Comparison of ENCODE assay signal across 2 cellular contexts in the genomic region with DNA sequence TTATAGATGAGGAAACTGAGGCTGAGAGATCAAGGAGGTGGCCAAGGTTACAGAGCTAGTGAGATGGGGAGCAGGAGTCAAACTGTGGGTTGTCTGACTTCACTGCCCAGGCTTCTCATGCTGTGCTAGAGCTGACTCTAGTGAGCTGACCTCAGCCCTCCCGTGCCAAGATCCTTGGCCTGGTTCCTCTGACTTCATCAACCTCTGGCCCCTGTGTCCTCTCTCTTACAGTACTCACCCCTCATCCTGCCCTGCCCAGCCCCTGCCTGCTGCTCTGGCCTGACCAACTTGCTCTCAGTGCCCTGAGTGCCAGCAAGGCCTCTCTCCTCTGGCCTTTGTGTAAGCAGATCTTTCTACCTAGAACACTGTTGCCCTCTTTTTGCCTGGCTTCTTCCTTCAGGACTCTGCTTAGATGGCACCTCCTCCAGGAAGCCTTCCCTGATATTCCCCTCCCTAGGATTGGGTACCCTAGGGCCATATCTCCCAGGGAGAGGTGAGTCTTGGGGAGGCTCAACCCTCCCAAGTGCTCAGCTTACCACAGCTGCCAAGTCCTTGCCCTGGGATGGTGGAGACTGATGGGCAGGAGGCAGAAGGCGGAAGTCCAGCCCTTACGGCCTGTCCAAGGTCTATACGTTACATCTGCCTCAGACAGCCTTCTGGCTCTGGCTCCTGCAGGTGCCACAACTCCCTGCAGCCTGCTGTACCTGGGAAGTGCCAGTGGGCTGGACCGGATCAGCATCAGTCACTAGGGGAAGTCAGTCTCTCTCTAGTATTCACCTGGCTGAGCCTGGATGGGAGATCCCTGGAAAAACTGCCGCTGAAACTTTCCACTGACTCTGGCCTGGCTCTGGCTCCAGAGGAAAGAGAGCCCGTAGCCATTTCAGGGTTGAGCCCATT.
TF ChIP-seq lines count a peak whose summit lies in the region.

No MANE protein-coding gene starts in this region.

TF ChIP-seq in IMR-90, 13 proteins besides CTCF, POLR2A, EP300 and RAD21:
- TF ChIP-seq RCOR1 (IDR thresholded peaks at IDR 0.05; ENCODE audit: insufficient replicate concordance, low read length): no peak
- no peak for TF ChIP-seq RFX5 (IDR thresholded peaks at IDR 0.05; ENCODE audit: low read depth, low read length)
- TF ChIP-seq CEBPB (IDR thresholded peaks at IDR 0.05; ENCODE audit: low read depth, low read length): no peak
- TF ChIP-seq MXI1 (IDR thresholded peaks at IDR 0.05; ENCODE audit: borderline replicate concordance, low read depth, low read length): no peak

TF ChIP-seq in WTC11, 78 proteins besides CTCF, POLR2A, EP300 and RAD21:
- TF ChIP-seq FOXJ3 (CRISPR knock-in tag; IDR thresholded peaks at IDR 0.05; ENCODE audit: borderline replicate concordance) (no peak), NFE2L1 (CRISPR knock-in tag; IDR thresholded peaks at IDR 0.05) (no peak), SP1 (CRISPR knock-in tag; conservative IDR thresholded peaks at IDR 0.05) (no peak), SMAD4 (CRISPR knock-in tag; IDR thresholded peaks at IDR 0.05) (no peak), ZNF317 (CRISPR knock-in tag; IDR thresholded peaks at IDR 0.05; ENCODE audit: borderline replicate concordance, low read depth) (no peak), NFYB (CRISPR knock-in tag; conservative IDR thresholded peaks at IDR 0.05; ENCODE audit: low read depth) (no peak), ATF1 (CRISPR knock-in tag; IDR thresholded peaks at IDR 0.05) (no peak), IRF2 (CRISPR knock-in tag; IDR thresholded peaks at IDR 0.05; ENCODE audit: borderline replicate concordance, low read depth) (no peak)
- TF ChIP-seq, protein P1, sequence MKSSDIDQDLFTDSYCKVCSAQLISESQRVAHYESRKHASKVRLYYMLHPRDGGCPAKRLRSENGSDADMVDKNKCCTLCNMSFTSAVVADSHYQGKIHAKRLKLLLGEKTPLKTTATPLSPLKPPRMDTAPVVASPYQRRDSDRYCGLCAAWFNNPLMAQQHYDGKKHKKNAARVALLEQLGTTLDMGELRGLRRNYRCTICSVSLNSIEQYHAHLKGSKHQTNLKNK (CRISPR knock-in tag; IDR thresholded peaks at IDR 0.05): no peak
- TF ChIP-seq, protein P2, sequence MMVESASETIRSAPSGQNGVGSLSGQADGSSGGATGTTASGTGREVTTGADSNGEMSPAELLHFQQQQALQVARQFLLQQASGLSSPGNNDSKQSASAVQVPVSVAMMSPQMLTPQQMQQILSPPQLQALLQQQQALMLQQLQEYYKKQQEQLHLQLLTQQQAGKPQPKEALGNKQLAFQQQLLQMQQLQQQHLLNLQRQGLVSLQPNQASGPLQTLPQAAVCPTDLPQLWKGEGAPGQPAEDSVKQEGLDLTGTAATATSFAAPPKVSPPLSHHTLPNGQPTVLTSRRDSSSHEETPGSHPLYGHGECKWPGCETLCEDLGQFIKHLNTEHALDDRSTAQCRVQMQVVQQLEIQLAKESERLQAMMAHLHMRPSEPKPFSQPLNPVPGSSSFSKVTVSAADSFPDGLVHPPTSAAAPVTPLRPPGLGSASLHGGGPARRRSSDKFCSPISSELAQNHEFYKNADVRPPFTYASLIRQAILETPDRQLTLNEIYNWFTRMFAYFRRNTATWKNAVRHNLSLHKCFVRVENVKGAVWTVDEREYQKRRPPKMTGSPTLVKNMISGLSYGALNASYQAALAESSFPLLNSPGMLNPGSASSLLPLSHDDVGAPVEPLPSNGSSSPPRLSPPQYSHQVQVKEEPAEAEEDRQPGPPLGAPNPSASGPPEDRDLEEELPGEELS (CRISPR knock-in tag; IDR thresholded peaks at IDR 0.05): no peak
- TF ChIP-seq, protein P3, sequence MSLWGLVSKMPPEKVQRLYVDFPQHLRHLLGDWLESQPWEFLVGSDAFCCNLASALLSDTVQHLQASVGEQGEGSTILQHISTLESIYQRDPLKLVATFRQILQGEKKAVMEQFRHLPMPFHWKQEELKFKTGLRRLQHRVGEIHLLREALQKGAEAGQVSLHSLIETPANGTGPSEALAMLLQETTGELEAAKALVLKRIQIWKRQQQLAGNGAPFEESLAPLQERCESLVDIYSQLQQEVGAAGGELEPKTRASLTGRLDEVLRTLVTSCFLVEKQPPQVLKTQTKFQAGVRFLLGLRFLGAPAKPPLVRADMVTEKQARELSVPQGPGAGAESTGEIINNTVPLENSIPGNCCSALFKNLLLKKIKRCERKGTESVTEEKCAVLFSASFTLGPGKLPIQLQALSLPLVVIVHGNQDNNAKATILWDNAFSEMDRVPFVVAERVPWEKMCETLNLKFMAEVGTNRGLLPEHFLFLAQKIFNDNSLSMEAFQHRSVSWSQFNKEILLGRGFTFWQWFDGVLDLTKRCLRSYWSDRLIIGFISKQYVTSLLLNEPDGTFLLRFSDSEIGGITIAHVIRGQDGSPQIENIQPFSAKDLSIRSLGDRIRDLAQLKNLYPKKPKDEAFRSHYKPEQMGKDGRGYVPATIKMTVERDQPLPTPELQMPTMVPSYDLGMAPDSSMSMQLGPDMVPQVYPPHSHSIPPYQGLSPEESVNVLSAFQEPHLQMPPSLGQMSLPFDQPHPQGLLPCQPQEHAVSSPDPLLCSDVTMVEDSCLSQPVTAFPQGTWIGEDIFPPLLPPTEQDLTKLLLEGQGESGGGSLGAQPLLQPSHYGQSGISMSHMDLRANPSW (CRISPR knock-in tag; conservative IDR thresholded peaks at IDR 0.05; ENCODE audit: low read depth): no peak
- TF ChIP-seq, protein P4, sequence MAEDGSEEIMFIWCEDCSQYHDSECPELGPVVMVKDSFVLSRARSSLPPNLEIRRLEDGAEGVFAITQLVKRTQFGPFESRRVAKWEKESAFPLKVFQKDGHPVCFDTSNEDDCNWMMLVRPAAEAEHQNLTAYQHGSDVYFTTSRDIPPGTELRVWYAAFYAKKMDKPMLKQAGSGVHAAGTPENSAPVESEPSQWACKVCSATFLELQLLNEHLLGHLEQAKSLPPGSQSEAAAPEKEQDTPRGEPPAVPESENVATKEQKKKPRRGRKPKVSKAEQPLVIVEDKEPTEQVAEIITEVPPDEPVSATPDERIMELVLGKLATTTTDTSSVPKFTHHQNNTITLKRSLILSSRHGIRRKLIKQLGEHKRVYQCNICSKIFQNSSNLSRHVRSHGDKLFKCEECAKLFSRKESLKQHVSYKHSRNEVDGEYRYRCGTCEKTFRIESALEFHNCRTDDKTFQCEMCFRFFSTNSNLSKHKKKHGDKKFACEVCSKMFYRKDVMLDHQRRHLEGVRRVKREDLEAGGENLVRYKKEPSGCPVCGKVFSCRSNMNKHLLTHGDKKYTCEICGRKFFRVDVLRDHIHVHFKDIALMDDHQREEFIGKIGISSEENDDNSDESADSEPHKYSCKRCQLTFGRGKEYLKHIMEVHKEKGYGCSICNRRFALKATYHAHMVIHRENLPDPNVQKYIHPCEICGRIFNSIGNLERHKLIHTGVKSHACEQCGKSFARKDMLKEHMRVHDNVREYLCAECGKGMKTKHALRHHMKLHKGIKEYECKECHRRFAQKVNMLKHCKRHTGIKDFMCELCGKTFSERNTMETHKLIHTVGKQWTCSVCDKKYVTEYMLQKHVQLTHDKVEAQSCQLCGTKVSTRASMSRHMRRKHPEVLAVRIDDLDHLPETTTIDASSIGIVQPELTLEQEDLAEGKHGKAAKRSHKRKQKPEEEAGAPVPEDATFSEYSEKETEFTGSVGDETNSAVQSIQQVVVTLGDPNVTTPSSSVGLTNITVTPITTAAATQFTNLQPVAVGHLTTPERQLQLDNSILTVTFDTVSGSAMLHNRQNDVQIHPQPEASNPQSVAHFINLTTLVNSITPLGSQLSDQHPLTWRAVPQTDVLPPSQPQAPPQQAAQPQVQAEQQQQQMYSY (CRISPR knock-in tag; IDR thresholded peaks at IDR 0.05): no peak
